10 cellular contexts compared by ENCODE assay signal in the genomic region with DNA sequence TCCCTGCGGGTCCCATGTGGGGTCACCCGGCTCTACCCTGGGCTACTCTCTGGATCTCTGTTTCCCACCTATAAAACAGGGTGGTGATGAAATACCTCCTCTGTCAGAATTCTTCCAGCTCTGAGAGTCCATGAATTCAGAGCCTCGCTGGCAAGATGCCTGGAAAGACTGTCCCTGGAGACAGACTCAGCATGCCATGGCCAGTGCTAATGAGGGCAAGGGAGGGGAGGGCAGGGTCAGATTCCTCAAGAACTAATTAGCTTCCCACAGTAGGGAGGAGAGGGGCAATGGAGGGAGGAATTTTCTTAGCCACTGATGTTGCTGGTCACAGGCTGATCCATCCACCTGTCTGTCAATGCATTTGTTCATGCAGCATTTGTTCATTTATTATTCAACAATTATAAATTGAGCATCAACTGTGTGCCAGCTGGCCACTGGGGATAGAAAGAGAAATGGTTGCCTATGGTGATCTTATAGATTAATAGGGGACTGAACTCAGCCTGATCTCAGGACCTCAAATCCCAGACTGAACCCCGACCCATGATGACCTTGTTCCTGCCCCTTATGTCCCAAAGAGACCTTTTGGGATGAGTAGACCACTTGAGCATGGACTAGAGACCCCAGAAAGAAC. TPM values are rescaled to one million over a fixed set of nuclear protein-coding genes. Genes with fewer than 3 reads are reported as not detected.
A peak's percentile ranks its signal among the peaks of the same experiment; 100 is the strongest.
DNase-seq lines count a peak whose midpoint lies in the region; ATAC-seq and TF ChIP-seq lines count a peak whose summit lies in the region.
"Had no signal": no experiment of that assay in that cellular context is flagged by ENCODE, and none has a peak within 500 bp of the region (broad histone marks: within the 10 kb centered on the region; RNA-seq: fewer than 3 reads in every experiment).

No MANE protein-coding gene starts in this region.

- H3K36me3 ChIP-seq in HCT116 (ENCODE audit: control insufficient read depth in 1 of 2, insufficient read depth in 2 of 2, low read length in 2 of 2) (no peaks in the 10 kb centered on the region), adrenal gland (replicated peaks in 1 of 2) (peaks cover 0 to 24% of the 10 kb centered on the region in 2 donors), hepatocyte (replicated peaks; ENCODE audit: insufficient read depth, low read depth) (no peaks in the 10 kb centered on the region)

- no peak overlapping the region for H3K9ac ChIP-seq in HCT116 (ENCODE audit: low read length)

- peak overlapping the region; percentile 51 for H3K27ac Mint-ChIP-seq in stimulated activated memory B cell treated with anti-CD40 and anti-IgM and Interleukin-4, amounts not matched to agents 10 μg/mL and 1 μg/mL and 100 μg/mL, for 72 hours
- H3K27ac Mint-ChIP-seq in T-helper 17 cell: no peak overlapping the region

- no peaks in the 10 kb centered on the region for H3K27me3 Mint-ChIP-seq in stimulated activated memory B cell treated with anti-CD40 and anti-IgM and Interleukin-4, amounts not matched to agents 10 μg/mL and 1 μg/mL and 100 μg/mL, for 72 hours
- peaks cover 11% of the 10 kb centered on the region for H3K27me3 Mint-ChIP-seq in T-helper 17 cell

- H3K36me3 Mint-ChIP-seq in stimulated activated memory B cell treated with anti-CD40 and anti-IgM and Interleukin-4, amounts not matched to agents 10 μg/mL and 1 μg/mL and 100 μg/mL, for 72 hours: peaks cover 29% of the 10 kb centered on the region
- H3K36me3 Mint-ChIP-seq in T-helper 17 cell (ENCODE audit: low read depth): no peaks in the 10 kb centered on the region

- CTCF ChIA-PET in HCT116 (lab: Charles Lee): no interaction called here

- peak overlapping the region; percentile 44 for H3K4me2 ChIP-seq in HCT116 (ENCODE audit: low read length)
- H3K4me2 ChIP-seq in hepatocyte: peak overlapping the region; percentile 26

- peaks cover 13% of the 10 kb centered on the region for H3K4me1 Mint-ChIP-seq in stimulated activated memory B cell treated with anti-CD40 and anti-IgM and Interleukin-4, amounts not matched to agents 10 μg/mL and 1 μg/mL and 100 μg/mL, for 72 hours
- H3K4me1 Mint-ChIP-seq in T-helper 17 cell: no peaks in the 10 kb centered on the region

- no peak overlapping the region for H3K27ac ChIP-seq in HCT116 (ENCODE audit: low read depth, low read length)
- H3K27ac ChIP-seq in adrenal gland: peak overlapping the region; percentile 64 to 99 (median 96)
- H3K27ac ChIP-seq in hepatocyte: peak overlapping the region; percentile 45

- no peak for TF ChIP-seq RAD21 in HCT116 (IDR thresholded peaks at IDR 0.05; ENCODE audit: low read depth)

- H3K4me3 ChIP-seq in HCT116 (replicated peaks in 1 of 2; ENCODE audit: low read depth in 1 of 2, low read length in 2 of 2): no peak overlapping the region
- H3K4me3 ChIP-seq in adrenal gland: peak overlapping the region in 1 of 4 donors; percentile 62
- H3K4me3 ChIP-seq in hepatocyte: no peak overlapping the region
- H3K4me3 ChIP-seq in lower leg skin (ENCODE audit: low read depth, poor library complexity, severe bottlenecking): no peak overlapping the region

- no peaks in the 10 kb centered on the region for H3K9me3 ChIP-seq in HCT116 (ENCODE audit: control insufficient read depth in 1 of 2, insufficient read depth in 1 of 2, low read depth in 1 of 2, low read length in 2 of 2)
- no peaks in the 10 kb centered on the region for H3K9me3 ChIP-seq in adrenal gland (replicated peaks in 1 of 3)
- H3K9me3 ChIP-seq in hepatocyte (ENCODE audit: low read depth): no peaks in the 10 kb centered on the region
- H3K9me3 ChIP-seq in T-helper 17 cell (ENCODE audit: control insufficient read depth, low read length, poor library complexity, severe bottlenecking): no peaks in the 10 kb centered on the region

- H2AFZ ChIP-seq in HCT116 (ENCODE audit: low read depth, low read length, poor library complexity, severe bottlenecking) (no peak overlapping the region), hepatocyte (no peak overlapping the region)

- intact Hi-C loops in HCT116 (cut with micrococcal nuclease): no loop called here
- intact Hi-C loops in adrenal gland (cut with DNase I): no loop called here
- intact Hi-C loops in lower leg skin (cut with DNase I; ENCODE audit: low total_unique reads): no loop called here

- no peak overlapping the region for H3K4me3 Mint-ChIP-seq in stimulated activated memory B cell treated with anti-CD40 and anti-IgM and Interleukin-4, amounts not matched to agents 10 μg/mL and 1 μg/mL and 100 μg/mL, for 72 hours
- no peak overlapping the region for H3K4me3 Mint-ChIP-seq in T-helper 17 cell

- TF ChIP-seq POLR2A in HCT116 (IDR thresholded peaks at IDR 0.05; ENCODE audit: borderline replicate concordance, extremely low read depth, insufficient read depth, insufficient read length): no peak
- no peak for TF ChIP-seq POLR2A in adrenal gland (IDR thresholded peaks at IDR 0.05)
- TF ChIP-seq POLR2A in lower leg skin (IDR thresholded peaks at IDR 0.05): no peak

- TF ChIP-seq CTCF in HCT116 (IDR thresholded peaks at IDR 0.05 in 2 of 3, conservative IDR thresholded peaks at IDR 0.05 in 1 of 3; ENCODE audit: borderline replicate concordance in 1 of 3, insufficient read depth in 1 of 3, low read depth in 2 of 3, low read length in 2 of 3): no peak
- no peak for TF ChIP-seq CTCF in adrenal gland (IDR thresholded peaks at IDR 0.05)
- TF ChIP-seq CTCF in hepatocyte (IDR thresholded peaks at IDR 0.05; ENCODE audit: poor library complexity): no peak
- TF ChIP-seq CTCF in lower leg skin (IDR thresholded peaks at IDR 0.05): no peak

- no TSS peak for BruUV-seq in HCT116 (replicated peaks; lab: Mats Ljungman, UMichigan)

- no peaks in the 10 kb centered on the region for H3K79me2 ChIP-seq in HCT116 (ENCODE audit: insufficient read depth, low read length)
- peaks cover 49% of the 10 kb centered on the region for H3K79me2 ChIP-seq in hepatocyte

- no peak for DNase-seq in HCT116 (ENCODE audit: low read depth, low spot score)
- DNase-seq in adrenal gland: peak; percentile 83 to 97 (median 95)
- no peak for DNase-seq in hepatocyte (ENCODE audit: low spot score)
- DNase-seq in lower leg skin (ENCODE audit: low spot score in 2 of 2): no peak
- no peak for DNase-seq in NCI-H1436 (lab: John Stamatoyannopoulos, UW)
- DNase-seq in GF-D8 (lab: John Stamatoyannopoulos, UW): no peak
- no peak for DNase-seq in T-helper 17 cell
- DNase-seq: activated effector memory CD4-positive, alpha-beta T cell treated with Interleukin-2 at 50 U/mL for 16 hours; OCI-M1 had no signal

- H4K20me1 ChIP-seq in HCT116 (ENCODE audit: insufficient read depth) (no peaks in the 10 kb centered on the region), hepatocyte (ENCODE audit: insufficient read depth, poor library complexity, severe bottlenecking) (no peaks in the 10 kb centered on the region)

- no peaks in the 10 kb centered on the region for H3K9me3 Mint-ChIP-seq in stimulated activated memory B cell treated with anti-CD40 and anti-IgM and Interleukin-4, amounts not matched to agents 10 μg/mL and 1 μg/mL and 100 μg/mL, for 72 hours

- H3K27me3 ChIP-seq in HCT116 (ENCODE audit: insufficient read depth, low read length): no peaks in the 10 kb centered on the region
- no peaks in the 10 kb centered on the region for H3K27me3 ChIP-seq in adrenal gland
- no peaks in the 10 kb centered on the region for H3K27me3 ChIP-seq in hepatocyte

- H3K4me1 ChIP-seq in HCT116 (ENCODE audit: control insufficient read depth in 1 of 2, insufficient read depth in 2 of 2, low read length in 2 of 2): peaks cover 50 to 56% of the 10 kb centered on the region in 2 experiments
- peaks cover 73 to 89% of the 10 kb centered on the region in 2 donors for H3K4me1 ChIP-seq in adrenal gland (replicated peaks in 1 of 2)
- peaks cover 54% of the 10 kb centered on the region for H3K4me1 ChIP-seq in hepatocyte (ENCODE audit: insufficient read depth)

- 24 to 54% (median 29%) methylated on average over 4 of the region's 4 CpGs for WGBS in adrenal gland, 4 donors
- WGBS in hepatocyte (ENCODE audit: low lambda C conversion rate, missing lambda C conversion rate): 75% methylated on average over 4 of the region's 4 CpGs
- 63 to 80% methylated on average over 4 of the region's 4 CpGs for WGBS in lower leg skin, 2 donors

- RAD21 ChIA-PET in HCT116 (lab: Charles Lee; ENCODE audit: low non-redundant PET in 1 of 2, low total read pairs in 2 of 2, uncharacterized antibody in 2 of 2, unreplicated experiment in 2 of 2): no interaction called here

- H3K9me2 ChIP-seq in HCT116 (ENCODE audit: insufficient read depth): no peaks in the 10 kb centered on the region
- no peaks in the 10 kb centered on the region for H3K9me2 ChIP-seq in hepatocyte (replicated peaks; ENCODE audit: insufficient read depth)

- ATAC-seq in HCT116 (no peak), T-helper 17 cell (no peak)
- ATAC-seq in stimulated activated memory B cell treated with anti-CD40 and anti-IgM and Interleukin-4, amounts not matched to agents 10 μg/mL and 1 μg/mL and 100 μg/mL, for 72 hours: no peak

- POLR2A ChIA-PET in HCT116 (lab: Charles Lee): no interaction called here

TF ChIP-seq in HCT116, 20 proteins besides CTCF, POLR2A, EP300 and RAD21 (continues in another document):
- TF ChIP-seq, protein P1, sequence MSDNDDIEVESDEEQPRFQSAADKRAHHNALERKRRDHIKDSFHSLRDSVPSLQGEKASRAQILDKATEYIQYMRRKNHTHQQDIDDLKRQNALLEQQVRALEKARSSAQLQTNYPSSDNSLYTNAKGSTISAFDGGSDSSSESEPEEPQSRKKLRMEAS (IDR thresholded peaks at IDR 0.05): no peak
- TF ChIP-seq ZNF274 (IDR thresholded peaks at IDR 0.05; ENCODE audit: low read depth, low read length): no peak

RNA-seq across cellular contexts. Expression of a gene that starts 4.7 kb away (rescaled TPM):
- total RNA-seq in HCT116 (2021; ENCODE audit: unreplicated experiment) (8.2 TPM), adrenal gland (100 to 1,000 TPM in 5 of 8 donors, 10 to 100 TPM in 3; 86.8 to 293 (median 151) TPM), hepatocyte (6.9 and 8.4 TPM in 2 replicates), lower leg skin (1 to 10 TPM; 3.8 to 8.5 (median 4.2) TPM), T-helper 17 cell (1 to 10 TPM in 1 of 2 donors, not detected in 1; 1.5 TPM)
- polyA plus RNA-seq in HCT116 (2012): 7.5 and 8.6 TPM in 2 replicates
- polyA plus RNA-seq in adrenal gland (100 to 1,000 TPM in 2 of 3 donors, 10 to 100 TPM in 1; 59.4 to 254 (median 108) TPM), hepatocyte (5.3 and 7.1 TPM in 2 replicates)

RNA-seq across cellular contexts. Expression of a gene that starts 15.9 kb away (rescaled TPM):
- total RNA-seq in HCT116 (2021; ENCODE audit: unreplicated experiment) (0.10 TPM), adrenal gland (1 to 10 TPM in 1 of 8 donors, under 1 TPM in 6, not detected in 1; 0.12 to 1.9 (median 0.42) TPM), hepatocyte (0.92 and 1.1 TPM in 2 replicates), lower leg skin (under 1 TPM in 1 of 4 donors, not detected in 3; 0.10 TPM), T-helper 17 cell (not detected)
- polyA plus RNA-seq in HCT116 (2012): 0.04 and 0.06 TPM in 2 replicates
- polyA plus RNA-seq in adrenal gland (1 to 10 TPM in 1 of 3 donors, under 1 TPM in 2; 0.16 to 1.4 (median 0.51) TPM), hepatocyte (0.83 and 1.8 TPM in 2 replicates)

RNA-seq across cellular contexts. Expression of a gene that starts 55.7 kb away (rescaled TPM):
- total RNA-seq in HCT116 (2021; ENCODE audit: unreplicated experiment) (61.4 TPM), adrenal gland (10 to 100 TPM; 28.6 to 80.4 (median 38.5) TPM), hepatocyte (39.3 and 42.6 TPM in 2 replicates), lower leg skin (10 to 100 TPM; 27.6 to 38.6 (median 35.9) TPM), T-helper 17 cell (100 to 1,000 TPM in 1 of 2 donors, 10 to 100 TPM in 1; 96.0 to 105 TPM)
- 37.8 and 43.4 TPM in 2 replicates for polyA plus RNA-seq in HCT116 (2012)
- polyA plus RNA-seq in adrenal gland (10 to 100 TPM; 30.4 to 43.7 (median 41.3) TPM), hepatocyte (32.9 and 38.6 TPM in 2 replicates)

Comparison
In these comparisons a context has a peak if more than half of its experiments do, and no peak if none do; other contexts are left out.
1. DNase-seq: peak in adrenal gland (7 of 7); none in HCT116 (single experiment), hepatocyte (single experiment), lower leg skin (0 of 2), NCI-H1436 (single experiment), GF-D8 (single experiment) and T-helper 17 cell (0 of 3).